In genomic region chr2:235300368-235301201, GRCh38 we compare ENCODE assay signal across 13 cellular contexts.
DNase-seq lines count a peak whose midpoint lies in the region; TF ChIP-seq lines count a peak whose summit lies in the region.
"Had no signal": no experiment of that assay in that cellular context is flagged by ENCODE, and none has a peak within 500 bp of the region (broad histone marks: within the 10 kb centered on the region; RNA-seq: fewer than 3 reads in every experiment).

No MANE protein-coding gene starts in this region.

- TF ChIP-seq RAD21 in SK-N-SH (IDR thresholded peaks at IDR 0.05; ENCODE audit: low read length), result no peak

- no peak overlapping the region for H3K9ac ChIP-seq in SK-N-SH

- no peaks in the 10 kb centered on the region for H3K27me3 Mint-ChIP-seq in glutamatergic neuron (ENCODE audit: unreplicated experiment)

- no peaks in the 10 kb centered on the region for H3K79me2 ChIP-seq in hepatocyte
- no peaks in the 10 kb centered on the region for H3K79me2 ChIP-seq in SK-N-SH (ENCODE audit: insufficient read depth)

- H3K4me1 Mint-ChIP-seq in glutamatergic neuron (ENCODE audit: low read depth, unreplicated experiment), result no peaks in the 10 kb centered on the region
- H3K4me1 Mint-ChIP-seq: central memory CD8-positive, alpha-beta T cell; T-helper 17 cell had no signal

- H3K27me3 ChIP-seq in SJSA1 (replicated peaks), result no peaks in the 10 kb centered on the region
- H3K27me3 ChIP-seq in hepatocyte, result no peaks in the 10 kb centered on the region
- H3K27me3 ChIP-seq in SK-N-SH (ENCODE audit: insufficient read depth), result no peaks in the 10 kb centered on the region; the same call in 1 of the 2 replicates

- no peaks in the 10 kb centered on the region for H3K9me3 ChIP-seq in SJSA1 (replicated peaks)
- H3K9me3 ChIP-seq in hepatocyte (ENCODE audit: low read depth), result no peaks in the 10 kb centered on the region
- no peaks in the 10 kb centered on the region for H3K9me3 ChIP-seq in SK-N-SH
- H3K9me3 ChIP-seq: Caco-2, HAP-1 had no signal

- H3K36me3 ChIP-seq in SJSA1 (no peaks in the 10 kb centered on the region), hepatocyte (replicated peaks; ENCODE audit: insufficient read depth, low read depth) (no peaks in the 10 kb centered on the region), SK-N-SH (replicated peaks in 1 of 2; ENCODE audit: control insufficient read depth in 1 of 2, insufficient read depth in 2 of 2, low read length in 1 of 2) (no peaks in the 10 kb centered on the region)
- H3K36me3 ChIP-seq: HAP-1 had no signal

- H3K4me3 ChIP-seq in AG04449 (ENCODE audit: low read depth, low read length) (no peak overlapping the region), HFF-Myc (replicated peaks; ENCODE audit: low read depth, low read length) (no peak overlapping the region), SJSA1 (no peak overlapping the region), hepatocyte (no peak overlapping the region), SK-N-SH (ENCODE audit: low read depth in 2 of 2, low read length in 1 of 2) (no peak overlapping the region)
- H3K4me3 ChIP-seq: HAP-1 had no signal

- no peak overlapping the region for H3K4me3 Mint-ChIP-seq in glutamatergic neuron (ENCODE audit: unreplicated experiment)
- H3K4me3 Mint-ChIP-seq: central memory CD8-positive, alpha-beta T cell; T-helper 17 cell had no signal

- H4K20me1 ChIP-seq in hepatocyte (ENCODE audit: insufficient read depth, poor library complexity, severe bottlenecking) (no peaks in the 10 kb centered on the region), SK-N-SH (ENCODE audit: insufficient read depth) (no peaks in the 10 kb centered on the region)

- POLR2A ChIA-PET in AG04449 (lab: Yijun Ruan, JAX) (no interaction called here), SK-N-SH (lab: Yijun Ruan, JAX) (no interaction called here)

- H3K9me3 Mint-ChIP-seq in glutamatergic neuron (ENCODE audit: unreplicated experiment), result no peaks in the 10 kb centered on the region
- H3K9me3 Mint-ChIP-seq: central memory CD8-positive, alpha-beta T cell had no signal

- no peak overlapping the region for H3K4me2 ChIP-seq in hepatocyte
- no peak overlapping the region for H3K4me2 ChIP-seq in SK-N-SH

- no peak overlapping the region for H3K27ac ChIP-seq in SJSA1
- H3K27ac ChIP-seq in hepatocyte, result no peak overlapping the region
- no peak overlapping the region for H3K27ac ChIP-seq in SK-N-SH (ENCODE audit: low read depth in 2 of 2, low read length in 1 of 2)

- H3F3A ChIP-seq in SK-N-SH (replicated peaks; ENCODE audit: insufficient read depth), result no peaks in the 10 kb centered on the region

- H3K4me1 ChIP-seq in SJSA1 (replicated peaks) (peaks cover 17% of the 10 kb centered on the region), hepatocyte (ENCODE audit: insufficient read depth) (no peaks in the 10 kb centered on the region), SK-N-SH (ENCODE audit: control insufficient read depth in 1 of 2, insufficient read depth in 2 of 2, low read depth in 1 of 2, low read length in 1 of 2) (no peaks in the 10 kb centered on the region)
- H3K4me1 ChIP-seq: HAP-1 had no signal

- TF ChIP-seq CTCF in AG04449 (IDR thresholded peaks at IDR 0.05; ENCODE audit: insufficient read depth, low read length, missing control alignments) (no peak), HFF-Myc (IDR thresholded peaks at IDR 0.05; ENCODE audit: low read depth, low read length, missing control alignments) (no peak), hepatocyte (IDR thresholded peaks at IDR 0.05; ENCODE audit: poor library complexity) (no peak), SK-N-SH (IDR thresholded peaks at IDR 0.05) (no peak), glutamatergic neuron (IDR thresholded peaks at IDR 0.05; ENCODE audit: partially characterized antibody, unreplicated experiment) (no peak)

- H2AFZ ChIP-seq in hepatocyte (no peak overlapping the region), SK-N-SH (ENCODE audit: low read depth) (no peak overlapping the region)

- DNase-seq in AG04449 (ENCODE audit: low read depth, low spot score) (peak; percentile 23), HFF-Myc (ENCODE audit: extremely low read depth, low read depth) (peak; percentile 47), SJSA1 (ENCODE audit: low read depth in 1 of 2, low spot score in 2 of 2) (peak; percentile 90), hepatocyte (ENCODE audit: low spot score) (peak; percentile 47), SK-N-SH (no peak), glutamatergic neuron (no peak), C1 segment of cervical spinal cord (lab: John Stamatoyannopoulos, UW) (no peak), NCI-H524 (lab: John Stamatoyannopoulos, UW) (no peak)
- DNase-seq: Caco-2, NCI-H524 treated with DMSO at 0.1 percent for 48 hours, T-helper 17 cell had no signal

- H3K36me3 Mint-ChIP-seq in glutamatergic neuron (ENCODE audit: unreplicated experiment), result peaks cover 4% of the 10 kb centered on the region

- TF ChIP-seq EP300 in SK-N-SH (IDR thresholded peaks at IDR 0.05; ENCODE audit: borderline replicate concordance in 1 of 2, low read depth in 1 of 2, low read length in 1 of 2), result no peak

- CTCF ChIA-PET in AG04449 (lab: Yijun Ruan, JAX) (no interaction called here), SK-N-SH (lab: Yijun Ruan, JAX) (interaction anchor here (1.0 kb wide), 1 partner anchor 17 kb away, joined by 3 read pairs; no protein-coding TSS in a partner anchor)

- WGBS in hepatocyte (ENCODE audit: low lambda C conversion rate, missing lambda C conversion rate), result 80% methylated on average over 16 of the region's 16 CpGs
- 73% methylated on average over 16 of the region's 16 CpGs for WGBS in SK-N-SH (ENCODE audit: low lambda C conversion rate)

- H3K27ac Mint-ChIP-seq in glutamatergic neuron (ENCODE audit: unreplicated experiment), result no peak overlapping the region
- H3K27ac Mint-ChIP-seq: T-helper 17 cell had no signal

- H3K9me2 ChIP-seq in hepatocyte (replicated peaks; ENCODE audit: insufficient read depth) (no peaks in the 10 kb centered on the region), SK-N-SH (no peaks in the 10 kb centered on the region)

TF ChIP-seq in SK-N-SH, 30 proteins besides CTCF, POLR2A, EP300 and RAD21:
- TF ChIP-seq GABPA (IDR thresholded peaks at IDR 0.05; ENCODE audit: low read depth) (no peak), TEAD4 (IDR thresholded peaks at IDR 0.05; ENCODE audit: borderline replicate concordance, insufficient read depth) (no peak), TCF12 (IDR thresholded peaks at IDR 0.05) (no peak), SIN3A (IDR thresholded peaks at IDR 0.05; ENCODE audit: borderline replicate concordance, low read depth, low read length) (no peak), NRF1 (IDR thresholded peaks at IDR 0.05; ENCODE audit: low read depth, low read length) (no peak), REST (IDR thresholded peaks at IDR 0.05; ENCODE audit: low read depth, low read length) (no peak), MXI1 (IDR thresholded peaks at IDR 0.05; ENCODE audit: low read depth, low read length) (no peak), TAF1 (IDR thresholded peaks at IDR 0.05; ENCODE audit: borderline replicate concordance, low read depth, low read length) (no peak), FOSL2 (IDR thresholded peaks at IDR 0.05; ENCODE audit: borderline replicate concordance, low read depth) (no peak), FOXM1 (IDR thresholded peaks at IDR 0.05; ENCODE audit: low read depth) (no peak), JUND (IDR thresholded peaks at IDR 0.05) (no peak), FOXJ3 (CRISPR knock-in tag; IDR thresholded peaks at IDR 0.05) (no peak), CHD2 (IDR thresholded peaks at IDR 0.05; ENCODE audit: low read length, partially characterized antibody) (no peak), RFX5 (IDR thresholded peaks at IDR 0.05; ENCODE audit: low read length) (no peak), MAX (IDR thresholded peaks at IDR 0.05; ENCODE audit: low read depth) (no peak), GATA2 (CRISPR knock-in tag; IDR thresholded peaks at IDR 0.05) (no peak)
TF ChIP-seq in SK-N-SH: peak in this region for 0.

Comparison
In these comparisons a context has a peak if more than half of its experiments do, and no peak if none do; other contexts are left out.
1. DNase-seq: peak in AG04449 (single experiment), HFF-Myc (single experiment), SJSA1 (2 of 2) and hepatocyte (single experiment); none in SK-N-SH (single experiment), glutamatergic neuron (single experiment), C1 segment of cervical spinal cord (0 of 14) and NCI-H524 (0 of 2).